Comparison of ENCODE assay signal across 8 cellular contexts in genomic region chr5:7869474-7870136, GRCh38. TPM values are rescaled to one million over a fixed set of nuclear protein-coding genes. Genes with fewer than 3 reads are reported as not detected.
A peak's percentile ranks its signal among the peaks of the same experiment; 100 is the strongest.
DNase-seq lines count a peak whose midpoint lies in the region; ATAC-seq and TF ChIP-seq lines count a peak whose summit lies in the region.

No MANE protein-coding gene starts in this region.

- peaks cover 40% of the 10 kb centered on the region for H4K20me1 ChIP-seq in DND-41 (ENCODE audit: insufficient read depth, low read length)

- H3K27ac ChIP-seq in DND-41 (ENCODE audit: low read length), result peak overlapping the region; percentile 55
- H3K27ac ChIP-seq in trophoblast cell (ENCODE audit: low read depth, low read length), result no peak overlapping the region

- H3K27me3 ChIP-seq in DND-41 (ENCODE audit: insufficient read depth, low read length, poor library complexity), result no peaks in the 10 kb centered on the region
- H3K27me3 ChIP-seq in trophoblast cell (ENCODE audit: insufficient read depth, low read length), result no peaks in the 10 kb centered on the region

- H3K4me2 ChIP-seq in DND-41 (ENCODE audit: insufficient read depth, low read length) (peak overlapping the region; percentile 82), trophoblast cell (ENCODE audit: low read length) (peak overlapping the region; percentile 88)

- peak overlapping the region; percentile 6 for H2BK120ac ChIP-seq in trophoblast cell (ENCODE audit: insufficient read depth, low read length, poor library complexity)

- H3K4me3 ChIP-seq in DND-41 (ENCODE audit: low read depth in 1 of 2, low read length in 2 of 2), result peak overlapping the region; percentile 86 to 92
- peak overlapping the region; percentile 87 for H3K4me3 ChIP-seq in fibroblast of villous mesenchyme (ENCODE audit: low read depth, low read length)
- H3K4me3 ChIP-seq in trophoblast cell (ENCODE audit: low read depth, low read length), result peak overlapping the region; percentile 93

- H3K79me1 ChIP-seq in trophoblast cell (ENCODE audit: low read length), result peaks cover 9% of the 10 kb centered on the region

- H4K91ac ChIP-seq in trophoblast cell (ENCODE audit: low read depth, low read length), result peak overlapping the region; percentile 21

- H3K4ac ChIP-seq in trophoblast cell (ENCODE audit: low read depth, low read length), result peak overlapping the region; percentile 84

- ATAC-seq in DND-41 (ENCODE audit: insufficient read depth, low read depth) (peak; percentile 44), GM19468 (IDR thresholded peaks at IDR 0.05; ENCODE audit: extremely low read depth, unreplicated experiment) (peak; percentile 7), HG03521 (IDR thresholded peaks at IDR 0.05; ENCODE audit: unreplicated experiment) (peak; percentile 20)

- no peak for TF ChIP-seq CTCF in DND-41 (IDR thresholded peaks at IDR 0.05; ENCODE audit: borderline replicate concordance, extremely low read depth, low read length, poor library complexity, severe bottlenecking)
- TF ChIP-seq CTCF in fibroblast of villous mesenchyme (IDR thresholded peaks at IDR 0.05; ENCODE audit: insufficient read depth, low read depth, low read length), result no peak

- H3K36me3 ChIP-seq in DND-41 (ENCODE audit: insufficient read depth, low read length) (peaks cover 49% of the 10 kb centered on the region), trophoblast cell (ENCODE audit: control insufficient read depth in 1 of 2, insufficient read depth in 2 of 2, low read length in 2 of 2) (peaks cover 0 to 5% of the 10 kb centered on the region in 2 experiments)

- peak overlapping the region; percentile 92 for H2AFZ ChIP-seq in DND-41 (ENCODE audit: low read depth, low read length)
- H2AFZ ChIP-seq in trophoblast cell (ENCODE audit: insufficient read depth, low read length, poor library complexity), result peak overlapping the region; percentile 28

- peak overlapping the region; percentile 45 for H4K8ac ChIP-seq in trophoblast cell (ENCODE audit: low read depth, low read length)

- H4K12ac ChIP-seq in trophoblast cell (ENCODE audit: low read depth, low read length), result peak overlapping the region; percentile 35

- no peak overlapping the region for H2BK5ac ChIP-seq in trophoblast cell (ENCODE audit: low read depth, low read length, poor library complexity)

- H2AK5ac ChIP-seq in trophoblast cell (ENCODE audit: low read length), result no peak overlapping the region

- peak overlapping the region; percentile 61 for H3K14ac ChIP-seq in trophoblast cell (ENCODE audit: low read length)

- peak overlapping the region; percentile 86 for H3K9ac ChIP-seq in DND-41 (ENCODE audit: low read depth, low read length)
- H3K9ac ChIP-seq in trophoblast cell (ENCODE audit: low read length), result peak overlapping the region; percentile 89

- H2BK12ac ChIP-seq in trophoblast cell (ENCODE audit: low read length), result no peak overlapping the region

- H3K79me2 ChIP-seq in DND-41 (ENCODE audit: insufficient read depth, low read length) (peaks cover 84% of the 10 kb centered on the region), trophoblast cell (ENCODE audit: control insufficient read depth, insufficient read depth, low read length, poor library complexity) (peaks cover 11% of the 10 kb centered on the region)

- WGBS in trophoblast cell (ENCODE audit: extremely low coverage, insufficient coverage, insufficient read length), result no CpG with 5 or more reads among the region's 41 CpGs

- no peak overlapping the region for H3K23ac ChIP-seq in trophoblast cell (ENCODE audit: low read length)

- peak overlapping the region; percentile 76 for H3K18ac ChIP-seq in trophoblast cell (ENCODE audit: low read length)

- H3K4me1 ChIP-seq in DND-41 (ENCODE audit: insufficient read depth, low read length) (peaks cover 49% of the 10 kb centered on the region), trophoblast cell (ENCODE audit: control insufficient read depth in 1 of 2, insufficient read depth in 2 of 2, low read length in 2 of 2) (no peaks in the 10 kb centered on the region)

- DNase-seq in DND-41 (peak; percentile 32), fibroblast of villous mesenchyme (ENCODE audit: low read depth) (no peak), trophoblast cell (peak in 1 of 2 donors; percentile 28), AML-193 (lab: John Stamatoyannopoulos, UW) (no peak), MV-4-11 (lab: John Stamatoyannopoulos, UW) (no peak)
- peak; percentile 10 for DNase-seq in activated CD4-positive, alpha-beta T cell treated with anti-CD3 and anti-CD28 coated beads, Interleukin-2, amount 50 U/mL, for 1 hour

- no peaks in the 10 kb centered on the region for H3K9me3 ChIP-seq in DND-41 (ENCODE audit: insufficient read depth, low read length, severe bottlenecking)
- H3K9me3 ChIP-seq in trophoblast cell (ENCODE audit: insufficient read depth, low read depth, low read length), result no peaks in the 10 kb centered on the region

RNA-seq across cellular contexts. Expression of gene MTRR, which starts 0.7 kb away (rescaled TPM):
- 33.2 and 41.5 TPM in 2 replicates for total RNA-seq in fibroblast of villous mesenchyme
- polyA plus RNA-seq in trophoblast cell (2013), result 26.2 and 27.7 TPM in 2 replicates

RNA-seq across cellular contexts. Expression of gene FASTKD3, which starts 0.8 kb away (rescaled TPM):
- 11.3 and 22.0 TPM in 2 replicates for total RNA-seq in fibroblast of villous mesenchyme
- 4.1 and 4.2 TPM in 2 replicates for polyA plus RNA-seq in trophoblast cell (2013)

RNA-seq across cellular contexts. Expression of gene CFAP90, which starts 18.7 kb away (rescaled TPM):
- not detected in 2 replicates for total RNA-seq in fibroblast of villous mesenchyme
- polyA plus RNA-seq in trophoblast cell (2013), result 0.52 and 0.56 TPM in 2 replicates

Comparison
In these comparisons a context has a peak if more than half of its experiments do, and no peak if none do; other contexts are left out.
1. DNase-seq: peak in DND-41 (single experiment) and activated CD4-positive, alpha-beta T cell treated with anti-CD3 and anti-CD28 coated beads, Interleukin-2, amount 50 U/mL, for 1 hour (single experiment); none in fibroblast of villous mesenchyme (single experiment), AML-193 (0 of 2) and MV-4-11 (single experiment).
2. Peak in every context shown above with its lines, with median percentiles within 50 percentile points of each other: ATAC-seq and H3K4me3 ChIP-seq.